23 cellular contexts compared by ENCODE assay signal in genomic region chr9:75653750-75654149, GRCh38.
"Had no signal": no experiment of that assay in that cellular context is flagged by ENCODE, and none has a peak within 500 bp of the region (broad histone marks: within the 10 kb centered on the region; RNA-seq: fewer than 3 reads in every experiment).

No MANE protein-coding gene starts in this region.

- H3K27me3 Mint-ChIP-seq: memory B cell had no signal

- H3K4me1 Mint-ChIP-seq: immature natural killer cell, memory B cell had no signal

- H3K27me3 ChIP-seq: dorsolateral prefrontal cortex, esophagus muscularis mucosa, foreskin keratinocyte, gastroesophageal sphincter, heart left ventricle, hepatocyte had no signal

- H2AFZ ChIP-seq: hepatocyte had no signal

- DNase-seq: dermis blood vessel endothelial cell; dorsolateral prefrontal cortex; effector CD4-positive, alpha-beta T cell; effector memory CD4-positive, alpha-beta T cell; foreskin keratinocyte; heart left ventricle; hypothalamus; immature natural killer cell; islet precursor cell; kidney; kidney glomerular epithelial cell; left ventricle myocardium inferior; lower lobe of right lung; mesendoderm; midbrain had no signal

- H3K27ac Mint-ChIP-seq: immature natural killer cell, memory B cell had no signal

- H3K27ac ChIP-seq: coronary artery, dorsolateral prefrontal cortex, esophagus muscularis mucosa, foreskin keratinocyte, gastroesophageal sphincter, heart left ventricle, hepatocyte, left ventricle myocardium inferior, lower lobe of right lung had no signal

- FAIRE-seq: colon, endothelial cell of umbilical vein, frontal cortex, kidney had no signal

- ATAC-seq: foreskin keratinocyte, gastroesophageal sphincter, heart left ventricle, lower lobe of right lung had no signal

- H3K36me3 ChIP-seq: esophagus muscularis mucosa, gastroesophageal sphincter, heart left ventricle, left ventricle myocardium inferior, lower lobe of right lung had no signal

- H3K9me3 ChIP-seq: esophagus muscularis mucosa, gastroesophageal sphincter, lower lobe of right lung had no signal

- H3K4me3 Mint-ChIP-seq: immature natural killer cell, memory B cell had no signal

- H3K4me1 ChIP-seq: foreskin keratinocyte, gastroesophageal sphincter, left ventricle myocardium inferior, lower lobe of right lung had no signal

- H3K4me2 ChIP-seq: hepatocyte had no signal

- H3K36me3 Mint-ChIP-seq: immature natural killer cell, memory B cell had no signal

- H3K79me2 ChIP-seq: hepatocyte had no signal

- H3K4me3 ChIP-seq: coronary artery, dorsolateral prefrontal cortex, esophagus muscularis mucosa, gastroesophageal sphincter, heart left ventricle, hepatocyte, left ventricle myocardium inferior, lower lobe of right lung had no signal
